Comparison of ENCODE assay signal across 20 cellular contexts in genomic region chr14:90058876-90059458, GRCh38. TPM values are rescaled to one million over a fixed set of nuclear protein-coding genes. Genes with fewer than 3 reads are reported as not detected.
DNase-seq lines count a peak whose midpoint lies in the region; ATAC-seq, FAIRE-seq and TF ChIP-seq lines count a peak whose summit lies in the region.
"Had no signal": no experiment of that assay in that cellular context is flagged by ENCODE, and none has a peak within 500 bp of the region (broad histone marks: within the 10 kb centered on the region; RNA-seq: fewer than 3 reads in every experiment).

No MANE protein-coding gene starts in this region.

- H3K9me3 Mint-ChIP-seq in WTC11 = no peaks in the 10 kb centered on the region
- peaks cover 0 to 2% (median 0%) of the 10 kb centered on the region in 9 donors for H3K9me3 Mint-ChIP-seq in naive thymus-derived CD8-positive, alpha-beta T cell
- H3K9me3 Mint-ChIP-seq: HFFc6 had no signal

- no peak overlapping the region for H3K23ac ChIP-seq in IMR-90 (ENCODE audit: low read depth, low read length)

- TF ChIP-seq CTCF in IMR-90 (conservative IDR thresholded peaks at IDR 0.05; ENCODE audit: low read depth, low read length) = no peak
- TF ChIP-seq CTCF in WTC11 (IDR thresholded peaks at IDR 0.05) = no peak

- H3K4ac ChIP-seq in IMR-90 (ENCODE audit: low read depth, low read length) = no peak overlapping the region

- H3K27ac ChIP-seq in IMR-90 (ENCODE audit: insufficient read depth, low read length) = no peak overlapping the region
- H3K27ac ChIP-seq: heart right ventricle, skin epidermis, tibial nerve had no signal

- H2BK120ac ChIP-seq in IMR-90 (ENCODE audit: low read depth, low read length) = no peak overlapping the region

- H3K4me1 ChIP-seq in IMR-90 (ENCODE audit: control insufficient read depth, insufficient read depth, low read length) = peaks cover 4% of the 10 kb centered on the region; the same call in 1 of the 2 replicates

- H2AK5ac ChIP-seq in IMR-90 (ENCODE audit: low read depth, low read length) = no peak overlapping the region

- no peak for ATAC-seq in IMR-90 (ENCODE audit: low read depth)
- ATAC-seq in WTC11 = no peak
- no peak for ATAC-seq in naive thymus-derived CD8-positive, alpha-beta T cell
- no peak for ATAC-seq in HG02642 (IDR thresholded peaks at IDR 0.05; ENCODE audit: poor library complexity, unreplicated experiment)
- no peak for ATAC-seq in GM21576 (IDR thresholded peaks at IDR 0.05; ENCODE audit: unreplicated experiment)
- ATAC-seq: esophagus mucosa, heart right ventricle, Panc1 had no signal

- DNase-seq in GM12891 (ENCODE audit: insufficient read length, low spot score) (no peak), IMR-90 (peak; percentile 8), WTC11 (ENCODE audit: low spot score) (no peak), HEK293T (ENCODE audit: extremely low spot score) (no peak), ACHN (no peak)
- DNase-seq in naive thymus-derived CD8-positive, alpha-beta T cell = no peak
- DNase-seq: activated gamma-delta T cell, heart right ventricle, HFFc6, KBM-7, NCI-H1436 treated with DMSO at 0.1 percent for 48 hours had no signal

- no peak overlapping the region for H2BK5ac ChIP-seq in IMR-90 (ENCODE audit: low read depth, low read length, poor library complexity, severe bottlenecking)

- H3K4me1 Mint-ChIP-seq in WTC11 = peaks cover 29% of the 10 kb centered on the region
- peaks cover 12 to 29% (median 27%) of the 10 kb centered on the region in 4 donors for H3K4me1 Mint-ChIP-seq in naive thymus-derived CD8-positive, alpha-beta T cell

- no peak overlapping the region for H3K14ac ChIP-seq in IMR-90 (replicated peaks; ENCODE audit: low read depth, low read length)

- H3K4me3 ChIP-seq in IMR-90 (ENCODE audit: insufficient read depth, low read depth, low read length) = no peak overlapping the region
- H3K4me3 ChIP-seq: heart right ventricle, skin epidermis, tibial nerve had no signal

- POLR2A ChIA-PET in IMR-90 (lab: Charles Lee; ENCODE audit: unreplicated experiment) = no interaction called here
- POLR2A ChIA-PET in WTC11 (lab: Charles Lee) = no interaction called here
- POLR2A ChIA-PET in naive thymus-derived CD8-positive, alpha-beta T cell (lab: Charles Lee) = no interaction called here
- POLR2A ChIA-PET in HEK293T (lab: Yijun Ruan, JAX) = no interaction called here

- H2BK20ac ChIP-seq in IMR-90 (ENCODE audit: low read depth, low read length) = no peak overlapping the region

- dilution Hi-C loops in IMR-90 (cut with HindIII; ENCODE audit: low sequenced_read_pairs, unreplicated experiment) = no loop called here

- in situ Hi-C loops in IMR-90 (cut with MboI; ENCODE audit: low sequenced_read_pairs) (no loop called here), ACHN (cut with HindIII; ENCODE audit: low pct_ligation_motif_present, low pct_unique_long_range_greater_than_20kb, low sequenced_read_pairs) (no loop called here)

- intact Hi-C loops in IMR-90 (cut with micrococcal nuclease) = no loop called here

- H2AK9ac ChIP-seq in IMR-90 (replicated peaks; ENCODE audit: low read depth, low read length, poor library complexity) = no peak overlapping the region

- H3K4me3 Mint-ChIP-seq in WTC11 = peak overlapping the region; percentile 73
- H3K4me3 Mint-ChIP-seq in naive thymus-derived CD8-positive, alpha-beta T cell = peak overlapping the region in 8 of 10 donors; percentile 20 to 83 (median 72)

- H3K9me1 ChIP-seq in IMR-90 (ENCODE audit: insufficient read depth, low read length) = no peaks in the 10 kb centered on the region

- BruUV-seq in IMR-90 (replicated peaks; lab: Mats Ljungman, UMichigan) = no TSS peak

- H3K18ac ChIP-seq in IMR-90 (ENCODE audit: low read depth, low read length) = no peak overlapping the region

- no peaks in the 10 kb centered on the region for H4K20me1 ChIP-seq in IMR-90 (ENCODE audit: insufficient read depth, low read length)

- no peak overlapping the region for H3K4me2 ChIP-seq in IMR-90 (ENCODE audit: low read depth, low read length)

- H4K8ac ChIP-seq in IMR-90 (ENCODE audit: low read depth in 2 of 2, low read length in 2 of 2) = no peak overlapping the region

- H3K79me1 ChIP-seq in IMR-90 (ENCODE audit: low read depth in 1 of 2, low read length in 2 of 2) = no peaks in the 10 kb centered on the region

- no peak overlapping the region for H4K5ac ChIP-seq in IMR-90 (ENCODE audit: low read depth, low read length)

- no peaks in the 10 kb centered on the region for H3K36me3 ChIP-seq in IMR-90 (ENCODE audit: control insufficient read depth, insufficient read depth, low read length)
- H3K36me3 ChIP-seq: heart right ventricle, tibial nerve had no signal

- H3K27ac Mint-ChIP-seq in WTC11 = no peak overlapping the region
- no peak overlapping the region for H3K27ac Mint-ChIP-seq in naive thymus-derived CD8-positive, alpha-beta T cell
- H3K27ac Mint-ChIP-seq: HFFc6 had no signal

- no peak overlapping the region for H4K91ac ChIP-seq in IMR-90 (ENCODE audit: insufficient read depth, low read depth, low read length)

- 0 out of 2 replicates have a peak, but pooled peaks cover 2% of the 10 kb centered on the region for H3K9me3 ChIP-seq in IMR-90 (ENCODE audit: control insufficient read depth, insufficient read depth, low read length)
- H3K9me3 ChIP-seq: heart right ventricle, tibial nerve had no signal

- H2BK15ac ChIP-seq in IMR-90 (ENCODE audit: low read depth, low read length) = no peak overlapping the region

- peaks cover 69% of the 10 kb centered on the region for H3K27me3 Mint-ChIP-seq in WTC11 (ENCODE audit: low read depth)
- peaks cover 47 to 81% (median 60%) of the 10 kb centered on the region in 5 donors for H3K27me3 Mint-ChIP-seq in naive thymus-derived CD8-positive, alpha-beta T cell

- H3K9ac ChIP-seq in IMR-90 (ENCODE audit: low read depth, low read length) = no peak overlapping the region

- TF ChIP-seq POLR2A in GM12891 (IDR thresholded peaks at IDR 0.05; ENCODE audit: low read depth, low read length) (no peak), IMR-90 (IDR thresholded peaks at IDR 0.05; ENCODE audit: low read depth, low read length) (no peak)

- TF ChIP-seq RAD21 in IMR-90 (IDR thresholded peaks at IDR 0.05; ENCODE audit: low read length) = no peak

- H3K56ac ChIP-seq in IMR-90 (ENCODE audit: extremely low read depth, insufficient read depth, low read length) = no peak overlapping the region

- no CpG with 5 or more reads among the region's 7 CpGs for WGBS in IMR-90 (ENCODE audit: extremely low coverage in 2 of 2, insufficient read length in 1 of 2), 2 experiments

- CTCF ChIA-PET in IMR-90 (lab: Yijun Ruan, JAX) = interaction anchor here (0.6 to 1.3 kb wide), 2 partner anchors 32 to 81 kb away, joined by 4 to 5 read pairs; no protein-coding TSS in a partner anchor
- CTCF ChIA-PET in WTC11 (lab: Charles Lee) = interaction anchor here (0.9 to 1.5 kb wide), 3 partner anchors 86 to 1018 kb away, joined by 3 to 23 read pairs (median 3); no protein-coding TSS in a partner anchor
- CTCF ChIA-PET in HEK293T (lab: Yijun Ruan, JAX) = interaction anchor here (1.1 kb wide), 2 partner anchors 12 to 86 kb away, joined by 4 to 9 read pairs; no protein-coding TSS in a partner anchor

- FAIRE-seq in GM12891 (lab: Jason Lieb, UNC) = peak; percentile 47
- FAIRE-seq: keratinocyte had no signal

- H2AFZ ChIP-seq in IMR-90 (replicated peaks; ENCODE audit: low read length, poor library complexity) = no peak overlapping the region

- H3K27me3 ChIP-seq in IMR-90 (ENCODE audit: control insufficient read depth, insufficient read depth, low read length) = peaks cover 52% of the 10 kb centered on the region

- H3K36me3 Mint-ChIP-seq in WTC11 = no peaks in the 10 kb centered on the region
- H3K36me3 Mint-ChIP-seq in naive thymus-derived CD8-positive, alpha-beta T cell = peaks cover 0 to 3% (median 0%) of the 10 kb centered on the region in 3 donors

TF ChIP-seq in GM12891, 5 proteins besides CTCF, POLR2A, EP300 and RAD21:
- TF ChIP-seq TAF1 (IDR thresholded peaks at IDR 0.05; ENCODE audit: low read depth, low read length) (no peak), SPI1 (IDR thresholded peaks at IDR 0.05; ENCODE audit: low read depth, low read length) (no peak), POLR2AphosphoS5 (IDR thresholded peaks at IDR 0.05; ENCODE audit: low read depth, low read length) (no peak), PAX5 (IDR thresholded peaks at IDR 0.05; ENCODE audit: insufficient read depth, low read length, severe bottlenecking) (no peak), POU2F2 (IDR thresholded peaks at IDR 0.05; ENCODE audit: low read depth, low read length) (no peak)

TF ChIP-seq in IMR-90, 13 proteins besides CTCF, POLR2A, EP300 and RAD21 (continues in another document):
- no peak for TF ChIP-seq CHD1 (IDR thresholded peaks at IDR 0.05; ENCODE audit: low read depth, low read length)
- no peak for TF ChIP-seq SMC3 (IDR thresholded peaks at IDR 0.05; ENCODE audit: low read depth, low read length)

TF ChIP-seq in WTC11, 78 proteins besides CTCF, POLR2A, EP300 and RAD21 (continues in another document):
- TF ChIP-seq ATF1 (CRISPR knock-in tag; IDR thresholded peaks at IDR 0.05) (no peak), CREB1 (CRISPR knock-in tag; IDR thresholded peaks at IDR 0.05) (no peak)

TF ChIP-seq in HEK293T, 16 proteins besides CTCF, POLR2A, EP300 and RAD21:
- TF ChIP-seq BHLHE40 (IDR thresholded peaks at IDR 0.05; ENCODE audit: borderline replicate concordance) = no peak

RNA-seq across cellular contexts. Expression of gene KCNK13, which starts 2.8 kb away (rescaled TPM):
- polyA plus RNA-seq in GM12891 (2012; ENCODE audit: low read depth, missing spikeins) = not detected
- total RNA-seq in IMR-90 (2012; rRNA removed) (not detected in 2 replicates), WTC11 (2021) (0.14 to 0.27 TPM (median 0.17 TPM) in 3 replicates)
- polyA plus RNA-seq in IMR-90 (2012; rRNA removed) = not detected in 2 replicates
- polyA plus RNA-seq in IMR-90 (2012; cell fraction: cytosol; rRNA removed) = not detected in 2 replicates
- polyA plus RNA-seq in IMR-90 (2012; cell fraction: nucleus; rRNA removed; ENCODE audit: low replicate concordance) = not detected in 2 replicates
- total RNA-seq in naive thymus-derived CD8-positive, alpha-beta T cell = not detected
- not detected for polyA plus RNA-seq in naive thymus-derived CD8-positive, alpha-beta T cell
- total RNA-seq: dermis microvascular lymphatic vessel endothelial cell, HFFc6, osteocyte had no signal
